In genomic region chr6:160534050-160534696, GRCh38 we compare ENCODE assay signal across 8 cellular contexts.
A peak's percentile ranks its signal among the peaks of the same experiment; 100 is the strongest.
DNase-seq lines count a peak whose midpoint lies in the region; ATAC-seq and TF ChIP-seq lines count a peak whose summit lies in the region.

No MANE protein-coding gene starts in this region.

- peak; percentile 1 for DNase-seq in NCI-H2107 treated with DMSO at 0.1 percent for 48 hours (lab: John Stamatoyannopoulos, UW; ENCODE audit: unreplicated experiment)
- DNase-seq in NCI-H2107 (lab: John Stamatoyannopoulos, UW), result no peak
- peak; percentile 70 for DNase-seq in NCI-H1105 (lab: John Stamatoyannopoulos, UW)
- DNase-seq in activated CD8-positive, alpha-beta T cell treated with anti-CD3 and anti-CD28 coated beads, Interleukin-2, amount 10 ng/mL, durations not matched to agents 7 days and 5 days, result peak; percentile 68
- DNase-seq in endodermal cell, result peak; percentile 95
- DNase-seq in midbrain (lab: John Stamatoyannopoulos, UW), result peak; percentile 50
- DNase-seq in stimulated activated CD8-positive, alpha-beta memory T cell treated with anti-CD3 and anti-CD28 coated beads, Interleukin-7, amount 100 ng/mL, for 24 hours (ENCODE audit: low read depth), result peak; percentile 38

- TF ChIP-seq CTCF in endodermal cell (conservative IDR thresholded peaks at IDR 0.05), result peak; percentile 96

- H3K36me3 Mint-ChIP-seq in activated CD8-positive, alpha-beta T cell treated with anti-CD3 and anti-CD28 coated beads, Interleukin-2, amount 10 ng/mL, durations not matched to agents 7 days and 5 days (ENCODE audit: low read depth), result no peaks in the 10 kb centered on the region
- no peaks in the 10 kb centered on the region for H3K36me3 Mint-ChIP-seq in endodermal cell (ENCODE audit: low read depth)

- no peak overlapping the region for H3K27ac Mint-ChIP-seq in activated CD8-positive, alpha-beta T cell treated with anti-CD3 and anti-CD28 coated beads, Interleukin-2, amount 10 ng/mL, durations not matched to agents 7 days and 5 days
- H3K27ac Mint-ChIP-seq in endodermal cell, result no peak overlapping the region

- H3K9ac ChIP-seq in endodermal cell (ENCODE audit: extremely low read depth, low read length, poor library complexity, severe bottlenecking), result no peak overlapping the region

- ATAC-seq in HG02642 (IDR thresholded peaks at IDR 0.05; ENCODE audit: poor library complexity, unreplicated experiment), result peak; percentile 95
- peak; percentile 86 for ATAC-seq in activated CD8-positive, alpha-beta T cell treated with anti-CD3 and anti-CD28 coated beads, Interleukin-2, amount 10 ng/mL, durations not matched to agents 7 days and 5 days

- H3K4me1 ChIP-seq in endodermal cell (ENCODE audit: control insufficient read depth, insufficient read depth, low read length), result no peaks in the 10 kb centered on the region

- CTCF ChIA-PET in activated CD8-positive, alpha-beta T cell treated with anti-CD3 and anti-CD28 coated beads, Interleukin-2, amount 10 ng/mL, durations not matched to agents 7 days and 5 days (lab: Charles Lee), result interaction anchor here (0.6 to 4.3 kb wide), 20 partner anchors 9 to 662 kb away, joined by 3 to 73 read pairs (median 4); no protein-coding TSS in a partner anchor

- H3K9me3 Mint-ChIP-seq in activated CD8-positive, alpha-beta T cell treated with anti-CD3 and anti-CD28 coated beads, Interleukin-2, amount 10 ng/mL, durations not matched to agents 7 days and 5 days (ENCODE audit: insufficient read depth), result no peaks in the 10 kb centered on the region
- H3K9me3 Mint-ChIP-seq in endodermal cell, result no peaks in the 10 kb centered on the region

- peak overlapping the region; percentile 71 for H3K4me3 ChIP-seq in endodermal cell (ENCODE audit: low read length)

- H3K9me3 ChIP-seq in endodermal cell (ENCODE audit: control insufficient read depth, low read length), result no peaks in the 10 kb centered on the region

- POLR2A ChIA-PET in activated CD8-positive, alpha-beta T cell treated with anti-CD3 and anti-CD28 coated beads, Interleukin-2, amount 10 ng/mL, durations not matched to agents 7 days and 5 days (lab: Charles Lee), result no interaction called here

- no peaks in the 10 kb centered on the region for H3K36me3 ChIP-seq in endodermal cell (ENCODE audit: control insufficient read depth, insufficient read depth, low read length)

- 27 to 28% methylated on average over 8 to 9 of the region's 9 CpGs for whole genome bisulfite sequencing in endodermal cell (ENCODE audit: insufficient coverage in 1 of 2, insufficient read length in 1 of 2), 2 experiments

- no peaks in the 10 kb centered on the region for H3K4me1 Mint-ChIP-seq in activated CD8-positive, alpha-beta T cell treated with anti-CD3 and anti-CD28 coated beads, Interleukin-2, amount 10 ng/mL, durations not matched to agents 7 days and 5 days (ENCODE audit: low read depth)
- H3K4me1 Mint-ChIP-seq in endodermal cell, result no peaks in the 10 kb centered on the region

- H3K27me3 ChIP-seq in endodermal cell (ENCODE audit: control insufficient read depth, insufficient read depth, low read length, poor library complexity, severe bottlenecking), result peaks cover 8% of the 10 kb centered on the region

- no peak overlapping the region for H3K27ac ChIP-seq in endodermal cell (ENCODE audit: low read depth, low read length)

- H3K27me3 Mint-ChIP-seq in activated CD8-positive, alpha-beta T cell treated with anti-CD3 and anti-CD28 coated beads, Interleukin-2, amount 10 ng/mL, durations not matched to agents 7 days and 5 days (ENCODE audit: low read depth), result peaks cover 26% of the 10 kb centered on the region
- H3K27me3 Mint-ChIP-seq in endodermal cell (ENCODE audit: insufficient read depth), result peaks cover 10% of the 10 kb centered on the region

- no peak overlapping the region for H3K4me3 Mint-ChIP-seq in activated CD8-positive, alpha-beta T cell treated with anti-CD3 and anti-CD28 coated beads, Interleukin-2, amount 10 ng/mL, durations not matched to agents 7 days and 5 days
- H3K4me3 Mint-ChIP-seq in endodermal cell, result no peak overlapping the region
